ENCODE assay signal across 25 cellular contexts in genomic region chr1:38120552-38121230, GRCh38.
"Had no signal": no experiment of that assay in that cellular context is flagged by ENCODE, and none has a peak within 500 bp of the region (broad histone marks: within the 10 kb centered on the region; RNA-seq: fewer than 3 reads in every experiment).

No MANE protein-coding gene starts in this region.

- H3K36me3 ChIP-seq: adrenal gland, cardiac muscle cell, heart right ventricle, left lung, lower lobe of right lung, tibial nerve had no signal

- ATAC-seq: activated CD4-positive, CD25-positive, alpha-beta regulatory T cell treated with anti-CD3 and anti-CD28 coated beads, Interleukin-2, amount 50 U/mL, for 24 hours; body of pancreas; effector memory CD8-positive, alpha-beta T cell; left lung; lower lobe of right lung; right cardiac atrium had no signal

- H3K27me3 ChIP-seq: adrenal gland, body of pancreas, cardiac muscle cell, left lung, tibial nerve had no signal

- H3K36me3 Mint-ChIP-seq: activated naive CD8-positive, alpha-beta T cell treated with anti-CD3 and anti-CD28 coated beads for 36 hours had no signal

- H3K9me3 ChIP-seq: adrenal gland, body of pancreas, heart right ventricle, left lung, lower lobe of right lung, tibial nerve had no signal

- DNase-seq: activated CD4-positive, alpha-beta T cell treated with anti-CD3 and anti-CD28 coated beads for 48 hours; activated CD4-positive, alpha-beta T cell treated with anti-CD3 and anti-CD28 coated beads, Interleukin-2, amount 50 U/mL, for 48 hours; activated CD8-positive, alpha-beta memory T cell treated with anti-CD3 and anti-CD28 coated beads, Interleukin-2, amount 50 U/mL, for 4 hours; activated effector memory CD4-positive, alpha-beta T cell treated with anti-CD3 and anti-CD28 coated beads, Interleukin-2, amount 50 U/mL, for 16 hours; activated naive CD4-positive, alpha-beta T cell treated with anti-CD3 and anti-CD28 coated beads for 36 hours; activated naive CD8-positive, alpha-beta T cell treated with anti-CD3 and anti-CD28 coated beads for 36 hours; activated T-cell treated with anti-CD3 and anti-CD28 coated beads, Interleukin-2, amount 50 U/mL, for 1 hour; adrenal gland; aorta; body of pancreas; cortex of kidney; effector memory CD8-positive, alpha-beta T cell; foreskin fibroblast; heart right ventricle; left lung; lower lobe of right lung; mesendoderm; nephron progenitor cell; occipital lobe; right cardiac atrium; stimulated activated naive CD4-positive, alpha-beta T cell treated with Interleukin-2 at 50 U/mL for 16 hours had no signal

- H3K9me3 Mint-ChIP-seq: activated naive CD4-positive, alpha-beta T cell treated with anti-CD3 and anti-CD28 coated beads for 36 hours; activated naive CD8-positive, alpha-beta T cell treated with anti-CD3 and anti-CD28 coated beads for 36 hours; activated T-helper 1 cell treated with anti-CD3 and anti-CD28 coated beads, Interleukin-12 subunit alpha, Interleukin-12 subunit beta, Interleukin-2, Interleukin-4 antibody, amounts not matched to agents 30 ng/mL and 10 ng/mL and 1 ng/mL, durations not matched to agents 14 hours and 24 hours and 36 hours; effector memory CD8-positive, alpha-beta T cell; nephron progenitor cell had no signal

- H3K4me1 Mint-ChIP-seq: activated naive CD8-positive, alpha-beta T cell treated with anti-CD3 and anti-CD28 coated beads for 36 hours had no signal

- H3K27me3 Mint-ChIP-seq: activated naive CD8-positive, alpha-beta T cell treated with anti-CD3 and anti-CD28 coated beads for 36 hours had no signal

- H3K27ac ChIP-seq: adrenal gland, body of pancreas, cardiac muscle cell, heart right ventricle, left lung, lower lobe of right lung, tibial nerve had no signal

- H3K27ac Mint-ChIP-seq: activated naive CD4-positive, alpha-beta T cell treated with anti-CD3 and anti-CD28 coated beads for 36 hours; activated naive CD8-positive, alpha-beta T cell treated with anti-CD3 and anti-CD28 coated beads for 36 hours; activated T-helper 1 cell treated with anti-CD3 and anti-CD28 coated beads, Interleukin-12 subunit alpha, Interleukin-12 subunit beta, Interleukin-2, Interleukin-4 antibody, amounts not matched to agents 30 ng/mL and 10 ng/mL and 1 ng/mL, durations not matched to agents 14 hours and 24 hours and 36 hours; effector memory CD8-positive, alpha-beta T cell; nephron progenitor cell had no signal

- H3K4me3 Mint-ChIP-seq: activated naive CD4-positive, alpha-beta T cell treated with anti-CD3 and anti-CD28 coated beads for 36 hours; activated naive CD8-positive, alpha-beta T cell treated with anti-CD3 and anti-CD28 coated beads for 36 hours; activated T-helper 1 cell treated with anti-CD3 and anti-CD28 coated beads, Interleukin-12 subunit alpha, Interleukin-12 subunit beta, Interleukin-2, Interleukin-4 antibody, amounts not matched to agents 30 ng/mL and 10 ng/mL and 1 ng/mL, durations not matched to agents 14 hours and 24 hours and 36 hours; effector memory CD8-positive, alpha-beta T cell; nephron progenitor cell had no signal

- H3K4me3 ChIP-seq: adrenal gland, body of pancreas, cardiac muscle cell, heart right ventricle, left lung, lower lobe of right lung, tibial nerve had no signal

- H3K4me1 ChIP-seq: adrenal gland, body of pancreas, heart right ventricle, left lung, lower lobe of right lung had no signal
